In genomic region chr5:132203464-132203818, GRCh38 we compare ENCODE assay signal across 17 cellular contexts. TPM values are rescaled to one million over a fixed set of nuclear protein-coding genes. Genes with fewer than 3 reads are reported as not detected.
DNase-seq lines count a peak whose midpoint lies in the region; ATAC-seq, FAIRE-seq and TF ChIP-seq lines count a peak whose summit lies in the region.
"Had no signal": no experiment of that assay in that cellular context is flagged by ENCODE, and none has a peak within 500 bp of the region (broad histone marks: within the 10 kb centered on the region; RNA-seq: fewer than 3 reads in every experiment).

No MANE protein-coding gene starts in this region.

- no TSS peak for BruUV-seq in IMR-90 (replicated peaks; lab: Mats Ljungman, UMichigan)

- WGBS in IMR-90 (ENCODE audit: extremely low coverage in 2 of 2, insufficient read length in 1 of 2), 2 experiments = no CpG with 5 or more reads among the region's 4 CpGs
- 49 to 57% methylated on average over 4 of the region's 4 CpGs for WGBS in pancreas, 2 donors
- 92 to 96% methylated on average over 4 of the region's 4 CpGs for WGBS in sigmoid colon, 2 donors

- H3K36me3 ChIP-seq in IMR-90 (ENCODE audit: control insufficient read depth, insufficient read depth, low read length) (peaks cover 64% of the 10 kb centered on the region), pancreas (peaks cover 0 to 13% (median 9%) of the 10 kb centered on the region in 3 donors), sigmoid colon (peaks cover under 1 to 96% (median 22%) of the 10 kb centered on the region in 4 donors)

- peak; percentile 75 for DNase-seq in ELR (ENCODE audit: low read depth)
- peak; percentile 56 for DNase-seq in IMR-90
- no peak for DNase-seq in pancreas
- no peak for DNase-seq in head of caudate nucleus
- no peak for DNase-seq in sigmoid colon
- DNase-seq in activated gamma-delta T cell treated with Interleukin-2 at 50 U/mL for 16 hours = no peak
- DNase-seq: activated CD4-positive, CD25-positive, alpha-beta regulatory T cell; activated naive CD4-positive, alpha-beta T cell treated with anti-CD3 and anti-CD28 coated beads, Interleukin-2, amount 50 U/mL, for 16 hours; effector memory CD4-positive, alpha-beta T cell; H7; NCI-H69 had no signal

- H2BK20ac ChIP-seq in IMR-90 (ENCODE audit: low read depth, low read length) = no peak overlapping the region

- H3K27ac ChIP-seq in IMR-90 (ENCODE audit: insufficient read depth, low read length) (no peak overlapping the region), pancreas (peak overlapping the region; percentile 70 to 86 (median 80)), sigmoid colon (no peak overlapping the region)
- H3K27ac ChIP-seq: cardiac muscle cell, RWPE1 had no signal

- dilution Hi-C loops in IMR-90 (cut with HindIII; ENCODE audit: low sequenced_read_pairs, unreplicated experiment) = no loop called here

- H2AK9ac ChIP-seq in IMR-90 (replicated peaks; ENCODE audit: low read depth, low read length, poor library complexity) = no peak overlapping the region

- no peak overlapping the region for H2AFZ ChIP-seq in IMR-90 (replicated peaks; ENCODE audit: low read length, poor library complexity)

- in situ Hi-C loops in IMR-90 (cut with MboI; ENCODE audit: low sequenced_read_pairs) = no loop called here

- H4K8ac ChIP-seq in IMR-90 (ENCODE audit: low read depth in 2 of 2, low read length in 2 of 2) = no peak overlapping the region

- CTCF ChIA-PET in IMR-90 (lab: Yijun Ruan, JAX) = interaction anchor here (0.8 to 1.4 kb wide), 3 partner anchors 13 to 35 kb away, joined by 3 to 7 read pairs (median 3); no protein-coding TSS in a partner anchor

- no peak overlapping the region for H2BK5ac ChIP-seq in IMR-90 (ENCODE audit: low read depth, low read length, poor library complexity, severe bottlenecking)

- TF ChIP-seq POLR2A in IMR-90 (IDR thresholded peaks at IDR 0.05; ENCODE audit: low read depth, low read length) (no peak), sigmoid colon (IDR thresholded peaks at IDR 0.05) (no peak)

- ATAC-seq in IMR-90 (ENCODE audit: low read depth) = peak; percentile 42
- peak; percentile 18 to 43 (median 35) for ATAC-seq in pancreas
- ATAC-seq: natural killer cell treated with Interleukin-12 subunit alpha and Interleukin-12 subunit beta and Interleukin-15 and Interleukin-18, amount 100 ng/mL, for 72 hours had no signal

- H3K9me3 ChIP-seq in IMR-90 (ENCODE audit: control insufficient read depth, insufficient read depth, low read length) (no peaks in the 10 kb centered on the region), pancreas (no peaks in the 10 kb centered on the region), sigmoid colon (no peaks in the 10 kb centered on the region)

- no peak overlapping the region for H2BK15ac ChIP-seq in IMR-90 (ENCODE audit: low read depth, low read length)

- no peak overlapping the region for H3K18ac ChIP-seq in IMR-90 (ENCODE audit: low read depth, low read length)

- no peaks in the 10 kb centered on the region for H3K9me3 Mint-ChIP-seq in brain
- H3K9me3 Mint-ChIP-seq: natural killer cell treated with Interleukin-12 subunit alpha and Interleukin-12 subunit beta and Interleukin-15 and Interleukin-18, amount 100 ng/mL, for 72 hours; T-helper 1 cell treated with Interleukin-12 subunit alpha and Interleukin-12 subunit beta and Interleukin-4 antibody, amounts not matched to agents 30 μg/mL and 1 μg/mL, for 36 hours had no signal

- peaks cover 1% of the 10 kb centered on the region; the same call in 1 of the 2 replicates for H4K20me1 ChIP-seq in IMR-90 (ENCODE audit: insufficient read depth, low read length)

- no peak for FAIRE-seq in pancreas (lab: Jason Lieb, UNC)

- no peak overlapping the region for H3K14ac ChIP-seq in IMR-90 (replicated peaks; ENCODE audit: low read depth, low read length)

- H3K4me3 ChIP-seq in IMR-90 (ENCODE audit: insufficient read depth, low read depth, low read length) (no peak overlapping the region), pancreas (no peak overlapping the region), sigmoid colon (no peak overlapping the region)
- H3K4me3 ChIP-seq: cardiac muscle cell, lung had no signal

- H3K4me3 Mint-ChIP-seq in brain = no peak overlapping the region
- H3K4me3 Mint-ChIP-seq: natural killer cell treated with Interleukin-12 subunit alpha and Interleukin-12 subunit beta and Interleukin-15 and Interleukin-18, amount 100 ng/mL, for 72 hours; T-helper 1 cell treated with Interleukin-12 subunit alpha and Interleukin-12 subunit beta and Interleukin-4 antibody, amounts not matched to agents 30 μg/mL and 1 μg/mL, for 36 hours had no signal

- peaks cover 48% of the 10 kb centered on the region for H3K4me1 Mint-ChIP-seq in brain

- no peaks in the 10 kb centered on the region for H3K27me3 ChIP-seq in IMR-90 (ENCODE audit: control insufficient read depth, insufficient read depth, low read length)
- no peaks in the 10 kb centered on the region for H3K27me3 ChIP-seq in pancreas
- no peaks in the 10 kb centered on the region for H3K27me3 ChIP-seq in sigmoid colon
- H3K27me3 ChIP-seq: cardiac muscle cell had no signal

- H3K4me1 ChIP-seq in IMR-90 (ENCODE audit: control insufficient read depth, insufficient read depth, low read length) (peaks cover under 1% of the 10 kb centered on the region; the same call in 1 of the 2 replicates), pancreas (peaks cover 44 to 58% (median 46%) of the 10 kb centered on the region in 3 donors), sigmoid colon (no peaks in the 10 kb centered on the region)

- no peak overlapping the region for H4K91ac ChIP-seq in IMR-90 (ENCODE audit: insufficient read depth, low read depth, low read length)

- peak overlapping the region; percentile 9; the same call in 1 of the 2 replicates for H2AK5ac ChIP-seq in IMR-90 (ENCODE audit: low read depth, low read length)

- peaks cover 18 to 30% of the 10 kb centered on the region in 2 experiments for H3K79me1 ChIP-seq in IMR-90 (ENCODE audit: low read depth in 1 of 2, low read length in 2 of 2)

- no peak overlapping the region for H3K56ac ChIP-seq in IMR-90 (ENCODE audit: extremely low read depth, insufficient read depth, low read length)

- H3K36me3 Mint-ChIP-seq in brain = peaks cover 84% of the 10 kb centered on the region
- H3K36me3 Mint-ChIP-seq: natural killer cell treated with Interleukin-12 subunit alpha and Interleukin-12 subunit beta and Interleukin-15 and Interleukin-18, amount 100 ng/mL, for 72 hours had no signal

- TF ChIP-seq CTCF in IMR-90 (conservative IDR thresholded peaks at IDR 0.05; ENCODE audit: low read depth, low read length) = no peak
- no peak for TF ChIP-seq CTCF in brain (conservative IDR thresholded peaks at IDR 0.05)
- TF ChIP-seq CTCF in pancreas (IDR thresholded peaks at IDR 0.05) = no peak
- no peak for TF ChIP-seq CTCF in sigmoid colon (IDR thresholded peaks at IDR 0.05)

- no peak overlapping the region for H3K4me2 ChIP-seq in IMR-90 (ENCODE audit: low read depth, low read length)

- H2BK120ac ChIP-seq in IMR-90 (ENCODE audit: low read depth, low read length) = no peak overlapping the region

- peaks cover 26% of the 10 kb centered on the region for H3K9me1 ChIP-seq in IMR-90 (ENCODE audit: insufficient read depth, low read length)

- H3K27ac Mint-ChIP-seq in brain = peak overlapping the region in 4 of 5 experiments; percentile 66 to 96 (median 82)
- H3K27ac Mint-ChIP-seq: natural killer cell treated with Interleukin-12 subunit alpha and Interleukin-12 subunit beta and Interleukin-15 and Interleukin-18, amount 100 ng/mL, for 72 hours; T-helper 1 cell treated with Interleukin-12 subunit alpha and Interleukin-12 subunit beta and Interleukin-4 antibody, amounts not matched to agents 30 μg/mL and 1 μg/mL, for 36 hours had no signal

- H3K9ac ChIP-seq in IMR-90 (ENCODE audit: low read depth, low read length) = no peak overlapping the region

- no peak overlapping the region for H3K23ac ChIP-seq in IMR-90 (ENCODE audit: low read depth, low read length)

- H4K5ac ChIP-seq in IMR-90 (ENCODE audit: low read depth, low read length) = no peak overlapping the region

- POLR2A ChIA-PET in IMR-90 (lab: Charles Lee; ENCODE audit: unreplicated experiment) = no interaction called here

- no peak for TF ChIP-seq EP300 in sigmoid colon (IDR thresholded peaks at IDR 0.05)

- no peak for TF ChIP-seq RAD21 in IMR-90 (IDR thresholded peaks at IDR 0.05; ENCODE audit: low read length)

- no peaks in the 10 kb centered on the region for H3K27me3 Mint-ChIP-seq in brain
- H3K27me3 Mint-ChIP-seq: natural killer cell treated with Interleukin-12 subunit alpha and Interleukin-12 subunit beta and Interleukin-15 and Interleukin-18, amount 100 ng/mL, for 72 hours had no signal

- intact Hi-C loops in IMR-90 (cut with micrococcal nuclease) (no loop called here), pancreas (cut with DNase I) (no loop called here), head of caudate nucleus (cut with DNase I) (no loop called here), sigmoid colon (cut with DNase I) (no loop called here)

- no peak overlapping the region for H3K4ac ChIP-seq in IMR-90 (ENCODE audit: low read depth, low read length)

TF ChIP-seq in IMR-90, 13 proteins besides CTCF, POLR2A, EP300 and RAD21 (continues in another document):
- TF ChIP-seq FOS (IDR thresholded peaks at IDR 0.05; ENCODE audit: low read depth, low read length) = no peak
- TF ChIP-seq CHD1 (IDR thresholded peaks at IDR 0.05; ENCODE audit: low read depth, low read length) = no peak
- TF ChIP-seq MAFK (IDR thresholded peaks at IDR 0.05; ENCODE audit: low read depth, low read length) = no peak
- no peak for TF ChIP-seq MXI1 (IDR thresholded peaks at IDR 0.05; ENCODE audit: borderline replicate concordance, low read depth, low read length)
- no peak for TF ChIP-seq SMC3 (IDR thresholded peaks at IDR 0.05; ENCODE audit: low read depth, low read length)
- no peak for TF ChIP-seq NFE2L2 (IDR thresholded peaks at IDR 0.05; ENCODE audit: low read depth, low read length)

RNA-seq across cellular contexts. Expression of gene P4HA2, which starts 24.2 kb away (rescaled TPM):
- 190 and 225 TPM in 2 replicates for total RNA-seq in IMR-90 (2012; rRNA removed)
- 184 and 186 TPM in 2 replicates for polyA plus RNA-seq in IMR-90 (2012; rRNA removed)
- 144 and 191 TPM in 2 replicates for polyA plus RNA-seq in IMR-90 (2012; cell fraction: cytosol; rRNA removed)
- polyA plus RNA-seq in IMR-90 (2012; cell fraction: nucleus; rRNA removed; ENCODE audit: low replicate concordance) = 99.1 and 183 TPM in 2 replicates
- polyA plus RNA-seq in brain (ENCODE audit: insufficient read depth, low read depth, low replicate concordance) = 8.4 TPM
- total RNA-seq in pancreas = 10 to 100 TPM; 52.8 to 85.7 (median 64.3) TPM
- 10 to 100 TPM; 28.3 to 34.7 TPM for polyA plus RNA-seq in pancreas
- total RNA-seq in sigmoid colon = 10 to 100 TPM; 23.9 to 35.2 (median 28.9) TPM
- polyA plus RNA-seq in sigmoid colon = 10 to 100 TPM in 2 of 3 donors, 1 to 10 TPM in 1; 4.2 to 24.8 (median 12.5) TPM

RNA-seq across cellular contexts. Expression of gene PDLIM4, which starts 54.1 kb away (rescaled TPM):
- total RNA-seq in IMR-90 (2012; rRNA removed) (61.1 and 97.5 TPM in 2 replicates), pancreas (1 to 10 TPM in 5 of 6 donors, under 1 TPM in 1; 0.83 to 6.6 (median 1.9) TPM), sigmoid colon (100 to 1,000 TPM in 2 of 4 donors, 10 to 100 TPM in 2; 38.2 to 133 (median 90.1) TPM)
- polyA plus RNA-seq in IMR-90 (2012; rRNA removed) (214 and 225 TPM in 2 replicates), brain (ENCODE audit: insufficient read depth, low read depth, low replicate concordance) (15.9 TPM), pancreas (10 to 100 TPM in 1 of 2 donors, 1 to 10 TPM in 1; 3.3 to 10.7 TPM), sigmoid colon (10 to 100 TPM in 2 of 3 donors, 1 to 10 TPM in 1; 2.1 to 16.5 (median 11.4) TPM)
- polyA plus RNA-seq in IMR-90 (2012; cell fraction: cytosol; rRNA removed) = 62.0 and 132 TPM in 2 replicates
- 199 and 416 TPM in 2 replicates for polyA plus RNA-seq in IMR-90 (2012; cell fraction: nucleus; rRNA removed; ENCODE audit: low replicate concordance)
- total RNA-seq: natural killer cell treated with Interleukin-12 subunit alpha and Interleukin-12 subunit beta and Interleukin-15 and Interleukin-18, amount 100 ng/mL, for 72 hours had no signal

Comparison
In these comparisons a context has a peak if more than half of its experiments do, and no peak if none do; other contexts are left out.
1. DNase-seq: peak in ELR (single experiment) and IMR-90 (single experiment); none in pancreas (0 of 6), head of caudate nucleus (0 of 42), sigmoid colon (single experiment) and activated gamma-delta T cell treated with Interleukin-2 at 50 U/mL for 16 hours (single experiment).
2. H3K27ac ChIP-seq: peak in pancreas (4 of 4); none in IMR-90 (single experiment) and sigmoid colon (0 of 4).